In the genomic region with DNA sequence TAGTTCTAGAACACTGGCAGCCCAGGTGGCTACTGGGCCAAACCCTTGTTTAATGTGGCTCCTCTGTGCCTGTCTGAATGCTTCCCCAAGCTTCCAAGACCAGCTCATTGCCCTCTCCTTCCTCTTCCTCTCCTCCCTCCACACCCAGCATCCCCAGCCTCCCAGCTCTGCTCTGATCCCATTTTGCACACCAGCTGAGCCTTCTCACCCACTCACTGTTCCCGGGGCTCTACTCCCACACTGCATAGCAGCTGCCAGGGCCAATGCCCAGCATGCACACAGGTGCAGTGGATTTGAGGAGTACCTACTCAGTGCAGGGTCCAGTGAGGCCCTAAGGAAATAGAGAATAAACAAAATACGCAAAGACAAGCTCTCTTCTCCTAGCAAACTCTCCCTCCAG, we compare ENCODE assay signal across 7 cellular contexts.
"Had no signal": no experiment of that assay in that cellular context is flagged by ENCODE, and none has a peak within 500 bp of the region (broad histone marks: within the 10 kb centered on the region; RNA-seq: fewer than 3 reads in every experiment).

No MANE protein-coding gene starts in this region.

- FAIRE-seq: bronchial epithelial cell, TTC549 had no signal

- DNase-seq: NCI-H1105 treated with DMSO at 0.1 percent for 48 hours, NCI-H524 treated with DMSO at 0.1 percent for 48 hours had no signal

- H3K27me3 ChIP-seq: MG63, SJCRH30 had no signal

- H3K27ac ChIP-seq: SJCRH30, SK-N-MC had no signal

- H3K4me3 ChIP-seq: MG63, SJCRH30, SK-N-MC had no signal

- H3K36me3 ChIP-seq: MG63, SJCRH30 had no signal

- H3K9me3 ChIP-seq: MG63, SJCRH30 had no signal
